19 cellular contexts compared by ENCODE assay signal in genomic region chr2:74951211-74951754, GRCh38. TPM values are rescaled to one million over a fixed set of nuclear protein-coding genes. Genes with fewer than 3 reads are reported as not detected.
DNase-seq lines count a peak whose midpoint lies in the region; ATAC-seq and TF ChIP-seq lines count a peak whose summit lies in the region.
"Had no signal": no experiment of that assay in that cellular context is flagged by ENCODE, and none has a peak within 500 bp of the region (broad histone marks: within the 10 kb centered on the region; RNA-seq: fewer than 3 reads in every experiment).

No MANE protein-coding gene starts in this region.

- H3K4me2 ChIP-seq in GM23338, result no peak overlapping the region

- H3K27me3 ChIP-seq in GM23338 (ENCODE audit: insufficient read depth) (no peaks in the 10 kb centered on the region), SJCRH30 (no peaks in the 10 kb centered on the region)
- H3K27me3 ChIP-seq: MG63, Peyer's patch had no signal

- H3K4me3 Mint-ChIP-seq in IgD-negative memory B cell (peak overlapping the region in 3 of 4 donors; percentile 23 to 42 (median 25)), memory B cell (peak overlapping the region; percentile 46), GM23338 (no peak overlapping the region)

- H4K20me1 ChIP-seq in GM23338 (replicated peaks; ENCODE audit: insufficient read depth), result no peaks in the 10 kb centered on the region

- H3K4me3 ChIP-seq in GM23338 (no peak overlapping the region), SJCRH30 (no peak overlapping the region)
- H3K4me3 ChIP-seq: MG63, Peyer's patch had no signal

- H3K4me1 ChIP-seq in GM23338 (ENCODE audit: insufficient read depth) (no peaks in the 10 kb centered on the region), SJCRH30 (no peaks in the 10 kb centered on the region)
- H3K4me1 ChIP-seq: Peyer's patch had no signal

- H3K27ac Mint-ChIP-seq in IgD-negative memory B cell, result peak overlapping the region in 1 of 3 donors; percentile 80
- peak overlapping the region; percentile 50 for H3K27ac Mint-ChIP-seq in memory B cell
- no peak overlapping the region for H3K27ac Mint-ChIP-seq in GM23338

- H3K36me3 Mint-ChIP-seq in IgD-negative memory B cell (peaks cover 5% of the 10 kb centered on the region), memory B cell (peaks cover 34% of the 10 kb centered on the region), GM23338 (ENCODE audit: low read depth) (peaks cover 61% of the 10 kb centered on the region)

- H2AFZ ChIP-seq in GM23338, result no peak overlapping the region

- DNase-seq in memory B cell (ENCODE audit: low spot score in 2 of 2), result no peak
- DNase-seq in GM23338 (ENCODE audit: low spot score), result no peak
- DNase-seq in SJCRH30, result no peak
- DNase-seq: C1 segment of cervical spinal cord, DMS79, IMR-90, Kasumi-1, MG63, NCI-H1105, NCI-H2081, NCI-H446 treated with DMSO at 0.1 percent for 48 hours, NCI-H69, Peyer's patch had no signal

- H3F3A ChIP-seq in GM23338 (replicated peaks; ENCODE audit: low read depth), result no peaks in the 10 kb centered on the region

- H3K27ac ChIP-seq in GM23338 (ENCODE audit: low read depth) (no peak overlapping the region), SJCRH30 (no peak overlapping the region)
- H3K27ac ChIP-seq: HL-60, Peyer's patch had no signal

- no peak for TF ChIP-seq CTCF in GM23338 (conservative IDR thresholded peaks at IDR 0.05; ENCODE audit: low read depth in 2 of 2)

- H3K9me3 Mint-ChIP-seq in IgD-negative memory B cell, result peaks cover 9 to 19% (median 15%) of the 10 kb centered on the region in 3 donors
- peaks cover 6% of the 10 kb centered on the region for H3K9me3 Mint-ChIP-seq in memory B cell
- H3K9me3 Mint-ChIP-seq in GM23338, result peaks cover 27% of the 10 kb centered on the region

- H3K36me3 ChIP-seq in GM23338 (ENCODE audit: insufficient read depth) (no peaks in the 10 kb centered on the region; the same call in 1 of the 2 replicates), SJCRH30 (no peaks in the 10 kb centered on the region; the same call in none of the 2 replicates)
- H3K36me3 ChIP-seq: MG63, Peyer's patch had no signal

- peaks cover 12% of the 10 kb centered on the region; the same call in 1 of the 2 replicates for H3K9me2 ChIP-seq in GM23338 (ENCODE audit: insufficient read depth)

- ATAC-seq in GM18508 (IDR thresholded peaks at IDR 0.05; ENCODE audit: insufficient read depth, unreplicated experiment), result peak; percentile 79
- peak; percentile 83 for ATAC-seq in HG02981 (IDR thresholded peaks at IDR 0.05; ENCODE audit: unreplicated experiment)
- ATAC-seq in memory B cell (ENCODE audit: low read depth), result peak; percentile 87
- no peak for ATAC-seq in GM19023 (IDR thresholded peaks at IDR 0.05; ENCODE audit: unreplicated experiment)
- ATAC-seq in GM19455 (IDR thresholded peaks at IDR 0.05; ENCODE audit: unreplicated experiment), result no peak
- no peak for ATAC-seq in GM23338

- H3K27me3 Mint-ChIP-seq in IgD-negative memory B cell (peaks cover 2% of the 10 kb centered on the region), memory B cell (no peaks in the 10 kb centered on the region), GM23338 (ENCODE audit: insufficient read depth, low read depth, poor library complexity) (no peaks in the 10 kb centered on the region)

- 0 out of 2 replicates have a peak, but pooled peaks cover 7% of the 10 kb centered on the region for H3K9me3 ChIP-seq in SJCRH30 (replicated peaks)
- H3K9me3 ChIP-seq: Peyer's patch had no signal

- H3K4me1 Mint-ChIP-seq in IgD-negative memory B cell, result peaks cover 18 to 34% (median 30%) of the 10 kb centered on the region in 3 donors
- peaks cover 27% of the 10 kb centered on the region for H3K4me1 Mint-ChIP-seq in memory B cell
- peaks cover 7% of the 10 kb centered on the region for H3K4me1 Mint-ChIP-seq in GM23338

- H3K79me2 ChIP-seq in GM23338 (replicated peaks; ENCODE audit: insufficient read depth), result peaks cover 18% of the 10 kb centered on the region

TF ChIP-seq in GM23338, 12 proteins besides CTCF, POLR2A, EP300 and RAD21 (continues in another document):
- no peak for TF ChIP-seq ETS1 (IDR thresholded peaks at IDR 0.05)
- TF ChIP-seq POLR2AphosphoS5 (IDR thresholded peaks at IDR 0.05; ENCODE audit: low read depth), result no peak
- no peak for TF ChIP-seq EZH2 (IDR thresholded peaks at IDR 0.05; ENCODE audit: low read depth, unreplicated experiment)
- no peak for TF ChIP-seq STAT1 (IDR thresholded peaks at IDR 0.05; ENCODE audit: unreplicated experiment)
- no peak for TF ChIP-seq ZNF331 (CRISPR knock-in tag; IDR thresholded peaks at IDR 0.05; ENCODE audit: low read depth)
- no peak for TF ChIP-seq JUNB (IDR thresholded peaks at IDR 0.05; ENCODE audit: unreplicated experiment)
- TF ChIP-seq ZNF114 (CRISPR knock-in tag; IDR thresholded peaks at IDR 0.05), result no peak
- TF ChIP-seq EZH2phosphoT487 (IDR thresholded peaks at IDR 0.05; ENCODE audit: unreplicated experiment), result no peak
- no peak for TF ChIP-seq ZNF462 (CRISPR knock-in tag; IDR thresholded peaks at IDR 0.05)
- TF ChIP-seq NANOG (IDR thresholded peaks at IDR 0.05; ENCODE audit: borderline replicate concordance), result no peak
- no peak for TF ChIP-seq CREB1 (CRISPR knock-in tag; IDR thresholded peaks at IDR 0.05; ENCODE audit: low read depth)

RNA-seq across cellular contexts. Expression of gene POLE4, which starts 7.2 kb away (rescaled TPM):
- polyA plus RNA-seq in IgD-negative memory B cell (181 TPM), GM23338 (2016; fragmentation: Nextera tagmentation; extraction: Ambion mirVana) (105 and 106 TPM in 2 replicates)
- total RNA-seq in GM23338 (2014; rRNA removed; shearing (Covaris generic)), result 20.9 and 24.4 TPM in 2 replicates
- total RNA-seq in SJCRH30 (2014; rRNA removed; shearing (Covaris generic)), result 67.0 and 74.5 TPM in 2 replicates

Comparison
In these comparisons a context has a peak if more than half of its experiments do, and no peak if none do; other contexts are left out.
1. ATAC-seq: peak in GM18508 (single experiment), HG02981 (single experiment) and memory B cell (single experiment); none in GM19023 (single experiment), GM19455 (single experiment) and GM23338 (single experiment).